ENCODE assay signal across 8 cellular contexts in the genomic region with DNA sequence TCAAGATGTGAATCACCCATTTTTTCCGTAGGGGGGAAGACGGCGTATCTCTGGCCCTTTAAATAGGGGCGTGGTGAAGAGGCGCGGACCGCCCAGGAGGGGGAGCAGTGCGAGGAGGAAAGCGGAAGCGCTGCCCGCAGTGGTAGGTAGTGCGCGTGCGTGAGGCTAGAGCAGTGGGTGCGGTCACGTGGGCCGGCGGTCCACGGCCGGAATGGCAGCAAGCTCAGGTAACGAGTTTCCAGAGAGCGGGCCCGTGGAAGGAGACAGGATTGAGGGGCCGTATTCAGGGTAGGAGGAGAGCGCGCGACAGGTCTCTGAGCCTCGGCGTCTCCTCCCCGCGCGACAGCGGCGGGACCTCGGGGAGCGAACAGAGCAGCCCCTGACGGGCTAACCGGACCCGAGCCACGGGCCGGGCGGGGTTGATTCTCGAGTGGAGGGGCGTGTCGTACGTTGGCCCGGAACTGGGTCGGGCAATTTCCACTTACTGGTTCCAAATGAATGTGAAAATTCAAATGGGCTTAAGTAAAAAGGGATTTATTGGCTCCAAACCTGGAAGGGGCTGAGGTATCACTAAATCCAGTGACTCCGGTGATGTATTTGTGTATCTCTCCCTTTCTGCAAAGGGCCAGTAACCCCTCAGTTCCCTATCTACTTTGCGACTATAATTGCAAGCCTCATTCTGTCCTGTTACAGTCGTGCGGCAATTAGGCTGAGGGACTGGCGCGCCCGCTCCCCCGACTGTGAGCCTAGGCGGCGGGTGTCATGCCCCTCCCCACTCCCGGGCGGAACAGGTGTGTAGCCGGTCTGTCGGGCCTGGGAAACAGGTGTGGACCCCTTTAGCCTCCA.
DNase-seq lines count a peak whose midpoint lies in the region; ATAC-seq and TF ChIP-seq lines count a peak whose summit lies in the region.

VPS8 (plus strand) TSS at position 168 of the 846 bp plus-strand sequence. CDS start 12,467 bp downstream, outside the sequence.

- TF ChIP-seq CTCF in AG10803 (conservative IDR thresholded peaks at IDR 0.05; ENCODE audit: low read length) = peak; percentile 55

- H3K4me3 ChIP-seq in AG10803 (ENCODE audit: low read length) = peak within 1 kb of the TSS; percentile 85

- ATAC-seq in GM19023 (IDR thresholded peaks at IDR 0.05; ENCODE audit: unreplicated experiment) (peak; percentile 92), HG03280 (IDR thresholded peaks at IDR 0.05; ENCODE audit: unreplicated experiment) (peak; percentile 94)

- DNase-seq in AG10803 (ENCODE audit: low read depth) (peak; percentile 92), NCI-H345 (lab: John Stamatoyannopoulos, UW) (peak; percentile 98), cerebellar cortex (ENCODE audit: low spot score) (peak; percentile 96), islet precursor cell (peak; percentile 97)
- DNase-seq in activated CD4-positive, CD25-positive, alpha-beta regulatory T cell (lab: John Stamatoyannopoulos, UW) = peak; percentile 89 to 94 (median 92)
- peak; percentile 93 to 95 (median 93) for DNase-seq in stimulated activated CD4-positive, alpha-beta T cell treated with anti-CD3 and anti-CD28 coated beads, Interleukin-12 subunit alpha, Interleukin-12 subunit beta, amount 100 ng/mL, for 48 hours (ENCODE audit: low read depth in 2 of 3, low spot score in 1 of 3)

Comparison
In these comparisons a context has a peak if more than half of its experiments do, and no peak if none do; other contexts are left out.
1. Peak in every context shown above with its lines: DNase-seq, ATAC-seq and H3K4me3 ChIP-seq.